In the genomic region with DNA sequence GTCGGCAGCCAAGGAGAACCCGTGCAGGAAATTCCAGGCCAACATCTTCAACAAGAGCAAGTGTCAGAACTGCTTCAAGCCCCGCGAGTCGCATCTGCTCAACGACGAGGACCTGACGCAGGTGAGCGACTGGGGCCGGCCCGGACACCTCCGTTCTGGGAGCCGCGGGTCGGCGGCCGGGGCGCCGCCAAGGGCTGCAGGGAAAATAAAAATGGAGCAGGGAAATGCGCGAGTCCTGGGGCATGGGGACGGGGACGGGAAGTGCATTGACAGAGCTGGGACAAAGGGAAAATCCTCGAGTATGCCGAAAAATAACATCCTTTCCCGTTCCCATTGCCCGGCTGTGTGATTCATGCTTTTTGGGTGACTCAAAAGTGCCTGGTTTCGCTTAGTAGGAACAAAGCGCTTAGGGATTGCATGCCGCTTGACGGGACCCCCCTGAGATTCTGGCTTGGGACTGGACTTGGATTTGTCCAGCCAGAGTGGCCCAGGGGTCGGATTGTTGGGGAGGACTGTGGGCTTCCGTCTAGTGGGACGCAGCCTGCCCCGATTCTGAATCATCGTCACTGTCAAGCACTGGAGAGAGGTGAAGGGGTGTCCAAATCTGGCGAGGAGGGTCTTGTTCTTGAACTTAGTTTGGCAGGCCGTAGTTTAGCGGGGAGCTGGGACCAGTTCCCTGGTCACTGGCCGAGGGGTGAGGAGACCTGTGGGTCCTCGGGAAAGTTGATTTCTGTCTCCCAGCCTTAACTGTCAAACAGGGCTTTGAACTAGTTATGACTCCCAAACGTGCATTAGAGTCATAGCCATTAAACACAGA, we compare ENCODE assay signal across 8 cellular contexts. TPM values are rescaled to one million over a fixed set of nuclear protein-coding genes. Genes with fewer than 3 reads are reported as not detected.
DNase-seq lines count a peak whose midpoint lies in the region; ATAC-seq and TF ChIP-seq lines count a peak whose summit lies in the region.

No MANE protein-coding gene starts in this region.

- peaks cover 43% of the 10 kb centered on the region for H3K4me1 Mint-ChIP-seq in activated CD4-positive, alpha-beta T cell treated with anti-CD3 and anti-CD28 coated beads, Interleukin-2, amount 10 ng/mL, durations not matched to agents 24 days and 14 days
- peaks cover 52% of the 10 kb centered on the region for H3K4me1 Mint-ChIP-seq in neural crest cell

- peak; percentile 1 for ATAC-seq in HG02571 (IDR thresholded peaks at IDR 0.05; ENCODE audit: unreplicated experiment)

- peaks cover 3% of the 10 kb centered on the region for H3K36me3 Mint-ChIP-seq in activated CD4-positive, alpha-beta T cell treated with anti-CD3 and anti-CD28 coated beads, Interleukin-2, amount 10 ng/mL, durations not matched to agents 24 days and 14 days (ENCODE audit: low read depth)
- peaks cover 16% of the 10 kb centered on the region for H3K36me3 Mint-ChIP-seq in neural crest cell (ENCODE audit: low read depth)

- DNase-seq in AG09309 (ENCODE audit: low read depth) (no peak), epithelial cell of proximal tubule (ENCODE audit: low read depth) (no peak), neural crest cell (ENCODE audit: low read depth, low spot score) (no peak), NCI-H774 (lab: John Stamatoyannopoulos, UW) (no peak), cerebellum (ENCODE audit: low spot score) (no peak), NCI-H1092 (lab: John Stamatoyannopoulos, UW) (no peak)
- DNase-seq in activated CD4-positive, alpha-beta T cell treated with anti-CD3 and anti-CD28 coated beads, Interleukin-2, amount 10 ng/mL, durations not matched to agents 24 days and 14 days, result peak; percentile 75

- H3K4me3 Mint-ChIP-seq in activated CD4-positive, alpha-beta T cell treated with anti-CD3 and anti-CD28 coated beads, Interleukin-2, amount 10 ng/mL, durations not matched to agents 24 days and 14 days, result peak overlapping the region; percentile 99
- peak overlapping the region; percentile 98 for H3K4me3 Mint-ChIP-seq in neural crest cell

- H3K27ac Mint-ChIP-seq in activated CD4-positive, alpha-beta T cell treated with anti-CD3 and anti-CD28 coated beads, Interleukin-2, amount 10 ng/mL, durations not matched to agents 24 days and 14 days, result peak overlapping the region; percentile 74
- peak overlapping the region; percentile 96 for H3K27ac Mint-ChIP-seq in neural crest cell (ENCODE audit: unreplicated experiment)

- H3K4me3 ChIP-seq in AG09309 (ENCODE audit: control insufficient read depth, low read depth, low read length) (peak overlapping the region; percentile 80), epithelial cell of proximal tubule (ENCODE audit: low read depth, low read length) (peak overlapping the region; percentile 91)

- H3K27me3 Mint-ChIP-seq in activated CD4-positive, alpha-beta T cell treated with anti-CD3 and anti-CD28 coated beads, Interleukin-2, amount 10 ng/mL, durations not matched to agents 24 days and 14 days, result no peaks in the 10 kb centered on the region
- H3K27me3 Mint-ChIP-seq in neural crest cell (ENCODE audit: low read depth), result no peaks in the 10 kb centered on the region

- intact Hi-C loops in activated CD4-positive, alpha-beta T cell treated with anti-CD3 and anti-CD28 coated beads, Interleukin-2, amount 10 ng/mL, durations not matched to agents 24 days and 14 days (cut with micrococcal nuclease), result loop anchor here (2.0 to 5.0 kb wide), 2 partner anchors 74 to 262 kb away; no protein-coding TSS in a partner anchor

- H3K9me3 Mint-ChIP-seq in activated CD4-positive, alpha-beta T cell treated with anti-CD3 and anti-CD28 coated beads, Interleukin-2, amount 10 ng/mL, durations not matched to agents 24 days and 14 days, result no peaks in the 10 kb centered on the region
- H3K9me3 Mint-ChIP-seq in neural crest cell, result peaks cover 2% of the 10 kb centered on the region

- TF ChIP-seq CTCF in AG09309 (IDR thresholded peaks at IDR 0.05; ENCODE audit: control insufficient read depth, insufficient read depth, low read depth, low read length, missing control alignments), result no peak
- TF ChIP-seq CTCF in epithelial cell of proximal tubule (conservative IDR thresholded peaks at IDR 0.05; ENCODE audit: low read depth, low read length), result no peak
- no peak for TF ChIP-seq CTCF in neural crest cell (conservative IDR thresholded peaks at IDR 0.05)

RNA-seq across cellular contexts. Expression of a gene that starts 0.8 kb away (rescaled TPM):
- 155 and 161 TPM in 2 replicates for total RNA-seq in activated CD4-positive, alpha-beta T cell treated with anti-CD3 and anti-CD28 coated beads, Interleukin-2, amount 10 ng/mL, durations not matched to agents 24 days and 14 days
- total RNA-seq in epithelial cell of proximal tubule (102 and 109 TPM in 2 replicates), neural crest cell (241 and 244 TPM in 2 replicates), cerebellum (185 TPM)
